8 cellular contexts compared by ENCODE assay signal in genomic region chr17:7014261-7014994, GRCh38. TPM values are rescaled to one million over a fixed set of nuclear protein-coding genes. Genes with fewer than 3 reads are reported as not detected.
DNase-seq lines count a peak whose midpoint lies in the region; ATAC-seq and TF ChIP-seq lines count a peak whose summit lies in the region.

No MANE protein-coding gene starts in this region.

- peak; percentile 72 for ATAC-seq in GM21390 (IDR thresholded peaks at IDR 0.05; ENCODE audit: unreplicated experiment)

- TF ChIP-seq CTCF in endothelial cell (IDR thresholded peaks at IDR 0.05; ENCODE audit: unreplicated experiment): peak; percentile 95

- H3K4me1 Mint-ChIP-seq in endothelial cell (ENCODE audit: unreplicated experiment): peaks cover 70% of the 10 kb centered on the region

- H3K36me3 Mint-ChIP-seq in endothelial cell (ENCODE audit: low read depth, unreplicated experiment): peaks cover 18% of the 10 kb centered on the region

- H3K9me3 ChIP-seq in NT2/D1 (ENCODE audit: insufficient read depth, low read length) (no peaks in the 10 kb centered on the region), mononuclear cell (ENCODE audit: low read depth, low read length) (no peaks in the 10 kb centered on the region)

- H3K9me3 Mint-ChIP-seq in endothelial cell (ENCODE audit: unreplicated experiment): no peaks in the 10 kb centered on the region

- H3K9ac ChIP-seq in NT2/D1 (ENCODE audit: insufficient read length, low read depth): peak overlapping the region; percentile 96

- peak; percentile 95 for DNase-seq in DMS 273 (lab: John Stamatoyannopoulos, UW; ENCODE audit: unreplicated experiment)
- peak in 74 of 76 experiments; percentile 39 to 97 (median 93) for DNase-seq in HUDEP-2 (lab: John Stamatoyannopoulos, UW; ENCODE audit: unreplicated experiment in 76 of 76)
- peak; percentile 61 for DNase-seq in NT2/D1 (ENCODE audit: low read depth, low spot score)
- peak; percentile 97 for DNase-seq in activated CD8-positive, alpha-beta memory T cell treated with anti-CD3 and anti-CD28 coated beads, Interleukin-2, amount 50 U/mL, for 4 hours
- peak; percentile 96 for DNase-seq in endothelial cell (ENCODE audit: low spot score)
- DNase-seq in stimulated activated CD8-positive, alpha-beta memory T cell treated with anti-CD3 and anti-CD28 coated beads, Interleukin-2, amount 100 ng/mL, for 48 hours (ENCODE audit: low read depth in 2 of 2): peak; percentile 95 to 96

- H3K4me1 ChIP-seq in NT2/D1 (ENCODE audit: insufficient read depth, insufficient read length) (no peaks in the 10 kb centered on the region), mononuclear cell (ENCODE audit: insufficient read depth, low read length) (peaks cover 70% of the 10 kb centered on the region)

- H3K27me3 ChIP-seq in NT2/D1 (ENCODE audit: insufficient read depth, insufficient read length): no peaks in the 10 kb centered on the region
- H3K27me3 ChIP-seq in mononuclear cell (ENCODE audit: insufficient read depth, low read length): no peaks in the 10 kb centered on the region

- H3K4me3 ChIP-seq in NT2/D1 (ENCODE audit: insufficient read length, low read depth) (peak overlapping the region; percentile 91), mononuclear cell (ENCODE audit: low read length) (peak overlapping the region; percentile 75)

- H3K36me3 ChIP-seq in NT2/D1 (ENCODE audit: insufficient read depth, insufficient read length, low read length): peaks cover 34% of the 10 kb centered on the region

- H3K4me3 Mint-ChIP-seq in endothelial cell (ENCODE audit: unreplicated experiment): peak overlapping the region; percentile 98

- peaks cover 15% of the 10 kb centered on the region for H3K27me3 Mint-ChIP-seq in endothelial cell (ENCODE audit: unreplicated experiment)

- peak overlapping the region; percentile 99 for H3K27ac Mint-ChIP-seq in endothelial cell (ENCODE audit: unreplicated experiment)

RNA-seq across cellular contexts. Expression of gene RNASEK, which starts 2.0 kb away (rescaled TPM):
- total RNA-seq in endothelial cell (ENCODE audit: unreplicated experiment) (249 TPM), mononuclear cell (76.8 TPM)

RNA-seq across cellular contexts. Expression of gene BCL6B, which starts 8.4 kb away (rescaled TPM):
- total RNA-seq in endothelial cell (ENCODE audit: unreplicated experiment) (271 TPM), mononuclear cell (not detected)

RNA-seq across cellular contexts. Expression of gene ALOX12, which starts 18.6 kb away (rescaled TPM):
- not detected for total RNA-seq in endothelial cell (ENCODE audit: unreplicated experiment)
- 4.4 TPM for total RNA-seq in mononuclear cell

RNA-seq across cellular contexts. Expression of gene SLC16A13, which starts 21.4 kb away (rescaled TPM):
- total RNA-seq in endothelial cell (ENCODE audit: unreplicated experiment): 25.8 TPM
- 0.42 TPM for total RNA-seq in mononuclear cell

RNA-seq across cellular contexts. Expression of gene SLC16A11, which starts 29.5 kb away (rescaled TPM):
- total RNA-seq in endothelial cell (ENCODE audit: unreplicated experiment) (0.33 TPM), mononuclear cell (0.63 TPM)

Comparison
In these comparisons a context has a peak if more than half of its experiments do, and no peak if none do; other contexts are left out.
1. Peak in every context shown above with its lines: DNase-seq, ATAC-seq and H3K4me3 ChIP-seq.
2. RNA of gene BCL6B, which starts 8.4 kb away (total RNA-seq): 271 TPM in endothelial cell (single experiment); not detected in mononuclear cell (single experiment); every median in the first group is over 100 times any median in the second.